Comparison of ENCODE assay signal across 20 cellular contexts in genomic region chr11:38759394-38759793, GRCh38.
"Had no signal": no experiment of that assay in that cellular context is flagged by ENCODE, and none has a peak within 500 bp of the region (broad histone marks: within the 10 kb centered on the region; RNA-seq: fewer than 3 reads in every experiment).

No MANE protein-coding gene starts in this region.

- DNase-seq: dermis blood vessel endothelial cell; dorsolateral prefrontal cortex; effector CD4-positive, alpha-beta T cell; effector memory CD4-positive, alpha-beta T cell; heart left ventricle; hypothalamus; immature natural killer cell; islet precursor cell; kidney; kidney glomerular epithelial cell; left lung; left ventricle myocardium superior; lower lobe of right lung; midbrain; naive thymus-derived CD4-positive, alpha-beta T cell had no signal

- H3K27ac ChIP-seq: coronary artery, dorsolateral prefrontal cortex, esophagus muscularis mucosa, foreskin keratinocyte, gastroesophageal sphincter, heart left ventricle, hepatocyte, left lung, lower lobe of right lung had no signal

- H3K4me1 ChIP-seq: esophagus muscularis mucosa, foreskin keratinocyte, gastroesophageal sphincter, heart left ventricle, left lung, lower lobe of right lung had no signal

- H3K79me2 ChIP-seq: hepatocyte had no signal

- H3K4me3 Mint-ChIP-seq: immature natural killer cell; naive thymus-derived CD4-positive, alpha-beta T cell had no signal

- H3K27me3 ChIP-seq: dorsolateral prefrontal cortex, esophagus muscularis mucosa, foreskin keratinocyte, gastroesophageal sphincter, heart left ventricle, hepatocyte, left lung had no signal

- H3K27ac Mint-ChIP-seq: immature natural killer cell; naive thymus-derived CD4-positive, alpha-beta T cell had no signal

- H3K4me3 ChIP-seq: coronary artery, dorsolateral prefrontal cortex, esophagus muscularis mucosa, gastroesophageal sphincter, heart left ventricle, hepatocyte, left lung, lower lobe of right lung had no signal

- H3K9me3 ChIP-seq: esophagus muscularis mucosa, gastroesophageal sphincter, lower lobe of right lung had no signal

- H3K4me1 Mint-ChIP-seq: immature natural killer cell; naive thymus-derived CD4-positive, alpha-beta T cell had no signal

- H3K4me2 ChIP-seq: hepatocyte had no signal

- H3K27me3 Mint-ChIP-seq: naive thymus-derived CD4-positive, alpha-beta T cell had no signal

- H3K36me3 ChIP-seq: esophagus muscularis mucosa, gastroesophageal sphincter, heart left ventricle, left lung, lower lobe of right lung had no signal

- H3K36me3 Mint-ChIP-seq: immature natural killer cell had no signal

- ATAC-seq: foreskin keratinocyte; gastroesophageal sphincter; heart left ventricle; left lung; left ventricle myocardium superior; lower lobe of right lung; naive thymus-derived CD4-positive, alpha-beta T cell had no signal

- H2AFZ ChIP-seq: hepatocyte had no signal
